ENCODE assay signal across 11 cellular contexts in genomic region chr3:42355612-42356011, GRCh38. TPM values are rescaled to one million over a fixed set of nuclear protein-coding genes. Genes with fewer than 3 reads are reported as not detected.
"Had no signal": no experiment of that assay in that cellular context is flagged by ENCODE, and none has a peak within 500 bp of the region (broad histone marks: within the 10 kb centered on the region; RNA-seq: fewer than 3 reads in every experiment).

No MANE protein-coding gene starts in this region.

- H3K4me1 ChIP-seq: HAP-1 had no signal

- H3K27ac Mint-ChIP-seq: GM23338, H9, HFFc6 had no signal

- H3K4me1 Mint-ChIP-seq: GM23338 had no signal

- H3K9me3 Mint-ChIP-seq: HFFc6 had no signal

- H3K36me3 ChIP-seq: HAP-1 had no signal

- ATAC-seq: GM23338, HCT116 had no signal

- H3K4me3 Mint-ChIP-seq: GM23338, H9, HFFc6 had no signal

- H3K4me3 ChIP-seq: GM23248, GM23338, HAP-1 had no signal

- H3K9me3 ChIP-seq: HAP-1 had no signal

- DNase-seq: GM23248, GOT3, H7, H9, HCEC 1CT, HFFc6 had no signal

- H3K27ac ChIP-seq: GM23248 had no signal

RNA-seq across cellular contexts. Expression of gene LYZL4, which starts 54.8 kb away (rescaled TPM):
- total RNA-seq: GM23248, GM23338, H1, H4, H7, H9, HFFc6 had no signal
- polyA plus RNA-seq: GM23248, GM23338, H1 had no signal
